ENCODE assay signal across 8 cellular contexts in genomic region chr11:73597340-73597955, GRCh38. TPM values are rescaled to one million over a fixed set of nuclear protein-coding genes. Genes with fewer than 3 reads are reported as not detected.
A peak's percentile ranks its signal among the peaks of the same experiment; 100 is the strongest.
DNase-seq lines count a peak whose midpoint lies in the region; ATAC-seq and TF ChIP-seq lines count a peak whose summit lies in the region.

No MANE protein-coding gene starts in this region.

- WGBS in heart left ventricle, 4 donors: 2 to 8% (median 3%) methylated on average over 14 to 27 of the region's 27 CpGs
- WGBS in sigmoid colon, 2 donors: 4% methylated on average over 27 of the region's 27 CpGs

- intact Hi-C loops in heart left ventricle (cut with DNase I): loop anchor here in 8 of 10 donors (5.0 to 10.0 kb wide), 7 partner anchors 113 to 290 kb away; partner anchors contain the start of gene ARHGEF17 (in 1 of the 8)
- intact Hi-C loops in sigmoid colon (cut with DNase I): loop anchor here (5.0 kb wide), 1 partner anchor 455 kb away; the partner anchor contains the start of gene FCHSD2

- H3K9me3 ChIP-seq in heart left ventricle: no peaks in the 10 kb centered on the region
- H3K9me3 ChIP-seq in sigmoid colon: no peaks in the 10 kb centered on the region

- H3K4me1 Mint-ChIP-seq in activated CD4-positive, alpha-beta memory T cell treated with anti-CD3 and anti-CD28 coated beads, Interleukin-2, amount 10 ng/mL, durations not matched to agents 7 days and 5 days: peaks cover 28% of the 10 kb centered on the region

- POLR2A ChIA-PET in activated CD4-positive, alpha-beta memory T cell treated with anti-CD3 and anti-CD28 coated beads, Interleukin-2, amount 10 ng/mL, durations not matched to agents 7 days and 5 days (lab: Charles Lee): interaction anchor here (0.9 to 2.6 kb wide), 6 partner anchors 9 to 246 kb away, joined by 3 to 5 read pairs (median 3); no protein-coding TSS in a partner anchor

- peak overlapping the region; percentile 69 to 92 (median 86) for H3K27ac ChIP-seq in heart left ventricle
- peak overlapping the region; percentile 78 to 88 (median 87) for H3K27ac ChIP-seq in sigmoid colon

- ATAC-seq in heart left ventricle: no peak
- ATAC-seq in GM19397 (IDR thresholded peaks at IDR 0.05; ENCODE audit: unreplicated experiment): no peak

- H3K4me3 ChIP-seq in heart left ventricle: peak overlapping the region; percentile 75 to 97 (median 90)
- H3K4me3 ChIP-seq in sigmoid colon: peak overlapping the region; percentile 87 to 98 (median 92)

- H3K36me3 Mint-ChIP-seq in activated CD4-positive, alpha-beta memory T cell treated with anti-CD3 and anti-CD28 coated beads, Interleukin-2, amount 10 ng/mL, durations not matched to agents 7 days and 5 days (ENCODE audit: low read depth): peaks cover 10% of the 10 kb centered on the region

- CTCF ChIA-PET in activated CD4-positive, alpha-beta memory T cell treated with anti-CD3 and anti-CD28 coated beads, Interleukin-2, amount 10 ng/mL, durations not matched to agents 7 days and 5 days (lab: Charles Lee): interaction anchor here (0.6 to 1.2 kb wide), 2 partner anchors 64 to 1513 kb away, joined by 3 to 5 read pairs; no protein-coding TSS in a partner anchor

- in situ Hi-C loops in GM13977 (cut with MboI; ENCODE audit: low pct_unique_long_range_greater_than_20kb, low sequenced_read_pairs, unreplicated experiment): no loop called here

- no peaks in the 10 kb centered on the region for H3K36me3 ChIP-seq in heart left ventricle
- H3K36me3 ChIP-seq in sigmoid colon: no peaks in the 10 kb centered on the region

- H3K27me3 Mint-ChIP-seq in activated CD4-positive, alpha-beta memory T cell treated with anti-CD3 and anti-CD28 coated beads, Interleukin-2, amount 10 ng/mL, durations not matched to agents 7 days and 5 days: no peaks in the 10 kb centered on the region

- TF ChIP-seq CTCF in heart left ventricle (IDR thresholded peaks at IDR 0.05): no peak
- TF ChIP-seq CTCF in sigmoid colon (IDR thresholded peaks at IDR 0.05): no peak
- TF ChIP-seq CTCF in GM13977 (IDR thresholded peaks at IDR 0.05; ENCODE audit: extremely low read depth, insufficient read depth, missing control alignments): no peak

- H3K4me1 ChIP-seq in heart left ventricle: peaks cover 0 to 28% (median 15%) of the 10 kb centered on the region in 12 donors
- H3K4me1 ChIP-seq in sigmoid colon: peaks cover 0 to 23% (median 16%) of the 10 kb centered on the region in 4 donors

- DNase-seq in activated T-cell treated with anti-CD3 and anti-CD28 coated beads, Interleukin-2, amount 50 U/mL, for 1 hour: peak; percentile 17
- DNase-seq in activated T-cell treated with anti-CD3 and anti-CD28 coated beads for 4 hours: no peak
- DNase-seq in activated CD4-positive, alpha-beta memory T cell treated with anti-CD3 and anti-CD28 coated beads, Interleukin-2, amount 10 ng/mL, durations not matched to agents 7 days and 5 days: peak; percentile 17
- DNase-seq in heart left ventricle: peak in 1 of 5 donors; percentile 25
- DNase-seq in sigmoid colon: no peak
- no peak for DNase-seq in GM13977 (ENCODE audit: low spot score)
- no peak for DNase-seq in erythroblast (lab: John Stamatoyannopoulos, UW)

- TF ChIP-seq POLR2A in heart left ventricle (IDR thresholded peaks at IDR 0.05) (no peak), sigmoid colon (IDR thresholded peaks at IDR 0.05) (no peak), erythroblast (IDR thresholded peaks at IDR 0.05; ENCODE audit: low read length) (no peak)

- peak overlapping the region; percentile 93 for H3K4me3 Mint-ChIP-seq in activated CD4-positive, alpha-beta memory T cell treated with anti-CD3 and anti-CD28 coated beads, Interleukin-2, amount 10 ng/mL, durations not matched to agents 7 days and 5 days

- no peaks in the 10 kb centered on the region for H3K9me3 Mint-ChIP-seq in activated CD4-positive, alpha-beta memory T cell treated with anti-CD3 and anti-CD28 coated beads, Interleukin-2, amount 10 ng/mL, durations not matched to agents 7 days and 5 days

- TF ChIP-seq EP300 in sigmoid colon (IDR thresholded peaks at IDR 0.05): no peak

- H3K27me3 ChIP-seq in heart left ventricle (no peaks in the 10 kb centered on the region), sigmoid colon (no peaks in the 10 kb centered on the region)

- H3K27ac Mint-ChIP-seq in activated CD4-positive, alpha-beta memory T cell treated with anti-CD3 and anti-CD28 coated beads, Interleukin-2, amount 10 ng/mL, durations not matched to agents 7 days and 5 days: peak overlapping the region; percentile 86

RNA-seq across cellular contexts. Expression of gene FAM168A, which starts 0.5 kb away (rescaled TPM):
- 10 to 100 TPM; 22.2 to 24.0 TPM for total RNA-seq in activated CD4-positive, alpha-beta memory T cell treated with anti-CD3 and anti-CD28 coated beads, Interleukin-2, amount 10 ng/mL, durations not matched to agents 7 days and 5 days
- total RNA-seq in heart left ventricle (10 to 100 TPM; 21.1 to 39.1 (median 31.2) TPM), sigmoid colon (10 to 100 TPM; 20.7 to 37.7 (median 26.3) TPM)
- polyA plus RNA-seq in heart left ventricle (10 to 100 TPM in 1 of 2 donors, 1 to 10 TPM in 1; 9.0 to 20.1 TPM), sigmoid colon (10 to 100 TPM in 1 of 3 donors, 1 to 10 TPM in 2; 3.6 to 12.4 (median 4.4) TPM)

RNA-seq across cellular contexts. Expression of gene PLEKHB1, which starts 48.9 kb away (rescaled TPM):
- total RNA-seq in activated CD4-positive, alpha-beta memory T cell treated with anti-CD3 and anti-CD28 coated beads, Interleukin-2, amount 10 ng/mL, durations not matched to agents 7 days and 5 days: 1 to 10 TPM; 8.4 to 8.6 TPM
- 10 to 100 TPM in 6 of 9 donors, 1 to 10 TPM in 3; 5.4 to 36.3 (median 14.5) TPM for total RNA-seq in heart left ventricle
- 1 to 10 TPM in 1 of 2 donors, under 1 TPM in 1; 0.82 to 5.9 TPM for polyA plus RNA-seq in heart left ventricle
- total RNA-seq in sigmoid colon: 10 to 100 TPM; 30.3 to 90.3 (median 45.2) TPM
- polyA plus RNA-seq in sigmoid colon: 10 to 100 TPM; 15.2 to 21.6 (median 17.8) TPM

Comparison
In these comparisons a context has a peak if more than half of its experiments do, and no peak if none do; other contexts are left out.
1. DNase-seq: peak in activated T-cell treated with anti-CD3 and anti-CD28 coated beads, Interleukin-2, amount 50 U/mL, for 1 hour (single experiment) and activated CD4-positive, alpha-beta memory T cell treated with anti-CD3 and anti-CD28 coated beads, Interleukin-2, amount 10 ng/mL, durations not matched to agents 7 days and 5 days (single experiment); none in activated T-cell treated with anti-CD3 and anti-CD28 coated beads for 4 hours (single experiment), sigmoid colon (single experiment), GM13977 (single experiment) and erythroblast (0 of 2).